In genomic region chr10:12333382-12334185, GRCh38 we compare ENCODE assay signal across 1 cellular context.
TF ChIP-seq lines count a peak whose summit lies in the region.

No MANE protein-coding gene starts in this region.

TF ChIP-seq in GM12878, 131 proteins besides CTCF, POLR2A, EP300 and RAD21 (continued from another document):
- TF ChIP-seq ATF3 (IDR thresholded peaks at IDR 0.05; ENCODE audit: borderline replicate concordance, extremely low read depth, low read depth, low read length): no peak
- no peak for TF ChIP-seq ZZZ3 (IDR thresholded peaks at IDR 0.05; ENCODE audit: control insufficient read depth, insufficient read length, low read depth)
